ENCODE assay signal across 26 cellular contexts in genomic region chr10:124029559-124029958, GRCh38.
"Had no signal": no experiment of that assay in that cellular context is flagged by ENCODE, and none has a peak within 500 bp of the region (broad histone marks: within the 10 kb centered on the region; RNA-seq: fewer than 3 reads in every experiment).

No MANE protein-coding gene starts in this region.

- H3K4me1 Mint-ChIP-seq: activated naive CD4-positive, alpha-beta T cell treated with anti-CD3 and anti-CD28 coated beads, Interleukin-2, amount 50 U/mL, for 24 hours had no signal

- H3K4me3 ChIP-seq: SJCRH30 had no signal

- H3K27ac ChIP-seq: KMS-11, SJCRH30 had no signal

- H3K4me2 ChIP-seq: KMS-11 had no signal

- H3K4me3 Mint-ChIP-seq: activated CD8-positive, alpha-beta T cell treated with anti-CD3 and anti-CD28 coated beads, Interleukin-2, amount 10 ng/mL, durations not matched to agents 7 days and 5 days; activated naive CD4-positive, alpha-beta T cell treated with anti-CD3 and anti-CD28 coated beads, Interleukin-2, amount 50 U/mL, for 24 hours; T-helper 1 cell treated with Interleukin-12 subunit alpha and Interleukin-12 subunit beta and Interleukin-4 antibody, amounts not matched to agents 30 μg/mL and 1 μg/mL, for 36 hours; WTC11 had no signal

- H3K9me3 ChIP-seq: SJCRH30 had no signal

- H3K36me3 Mint-ChIP-seq: activated naive CD4-positive, alpha-beta T cell treated with anti-CD3 and anti-CD28 coated beads, Interleukin-2, amount 50 U/mL, for 24 hours; WTC11 had no signal

- H3K27ac Mint-ChIP-seq: activated CD8-positive, alpha-beta T cell treated with anti-CD3 and anti-CD28 coated beads, Interleukin-2, amount 10 ng/mL, durations not matched to agents 7 days and 5 days; activated naive CD4-positive, alpha-beta T cell treated with anti-CD3 and anti-CD28 coated beads, Interleukin-2, amount 50 U/mL, for 24 hours; T-helper 1 cell treated with Interleukin-12 subunit alpha and Interleukin-12 subunit beta and Interleukin-4 antibody, amounts not matched to agents 30 μg/mL and 1 μg/mL, for 36 hours had no signal

- DNase-seq: activated CD4-positive, alpha-beta T cell treated with anti-CD3 and anti-CD28 coated beads for 48 hours; activated CD4-positive, alpha-beta T cell treated with anti-CD3 and anti-CD28 coated beads, Interleukin-2, amount 50 U/mL, for 4 hours; activated CD4-positive, CD25-positive, alpha-beta regulatory T cell treated with anti-CD3 and anti-CD28 coated beads, Interleukin-2, amount 50 U/mL, for 72 hours; activated CD8-positive, alpha-beta memory T cell treated with anti-CD3 and anti-CD28 coated beads, Interleukin-2, amount 50 U/mL, for 48 hours; activated CD8-positive, alpha-beta T cell treated with anti-CD3 and anti-CD28 coated beads, Interleukin-2, amount 10 ng/mL, durations not matched to agents 7 days and 5 days; activated effector memory CD4-positive, alpha-beta T cell treated with Interleukin-2 at 50 U/mL for 16 hours; activated naive CD4-positive, alpha-beta T cell; activated T-cell treated with anti-CD3 and anti-CD28 coated beads, Interleukin-2, amount 50 U/mL, for 1 hour; MV-4-11; NCI-H1092 treated with DMSO at 0.1 percent for 48 hours; NCI-H1436 treated with DMSO at 0.1 percent for 48 hours; NCI-H187; NCI-H2081; NCI-H510A treated with DMSO at 0.1 percent for 48 hours; NCI-H69; NK-92 treated with Interleukin-12 subunit alpha and Interleukin-12 subunit beta, amount 100 ng/mL, for 24 hours; OCI-M1; Right ventricle myocardium superior; RPMI8226; SJCRH30 had no signal

- H3K9ac ChIP-seq: KMS-11 had no signal

- H3K9me3 Mint-ChIP-seq: activated naive CD4-positive, alpha-beta T cell treated with anti-CD3 and anti-CD28 coated beads, Interleukin-2, amount 50 U/mL, for 24 hours; T-helper 1 cell treated with Interleukin-12 subunit alpha and Interleukin-12 subunit beta and Interleukin-4 antibody, amounts not matched to agents 30 μg/mL and 1 μg/mL, for 36 hours; WTC11 had no signal

- H3K36me3 ChIP-seq: SJCRH30 had no signal

- ATAC-seq: activated CD8-positive, alpha-beta T cell treated with anti-CD3 and anti-CD28 coated beads, Interleukin-2, amount 10 ng/mL, durations not matched to agents 7 days and 5 days; Panc1; SK-N-SH treated with all-trans-retinoic acid at 6 μM for 48 hours; WTC11 had no signal

- H3K4me1 ChIP-seq: SJCRH30 had no signal

- H3K27me3 ChIP-seq: SJCRH30 had no signal
